In the genomic region with DNA sequence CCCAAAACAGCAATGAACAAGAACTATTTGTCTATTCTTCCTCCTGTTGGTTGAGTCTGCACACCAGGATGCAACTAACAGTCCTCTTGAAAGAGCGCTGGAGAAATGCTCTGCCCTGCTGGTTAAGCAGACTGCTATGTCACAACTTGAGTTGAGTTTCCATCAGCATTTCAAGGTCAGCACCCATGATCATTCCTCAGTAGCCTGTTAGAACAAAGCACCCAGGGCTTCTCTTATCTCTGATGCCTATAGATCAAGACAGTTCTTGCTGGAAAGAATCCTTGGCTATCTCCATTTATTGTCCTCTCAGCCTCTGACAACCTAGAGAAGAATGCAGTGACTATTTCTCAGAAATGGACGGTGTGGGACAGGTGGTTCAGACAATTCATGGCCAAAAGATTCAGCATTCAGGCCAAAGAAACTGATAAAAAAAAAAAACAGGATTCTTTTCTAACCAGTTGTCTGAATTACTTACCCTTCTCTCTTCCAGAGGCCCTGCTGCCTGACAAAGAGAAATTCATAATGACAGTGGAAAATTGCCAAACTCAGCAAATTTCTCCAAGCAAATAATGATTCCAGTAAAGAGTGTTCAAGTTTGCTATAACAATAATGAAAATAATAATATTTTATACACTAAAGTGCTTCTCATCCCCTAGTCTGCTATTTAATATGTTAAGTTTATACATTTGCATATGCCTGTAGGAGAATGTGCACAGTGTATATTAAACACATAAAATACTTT, we compare ENCODE assay signal across 1 cellular context.
TF ChIP-seq lines count a peak whose summit lies in the region.

No MANE protein-coding gene starts in this region.

TF ChIP-seq in HepG2, 621 proteins besides CTCF, POLR2A, EP300 and RAD21:
- peak; percentile 67 to 83 for TF ChIP-seq MAFK (conservative IDR thresholded peaks at IDR 0.05 in 1 of 2, IDR thresholded peaks at IDR 0.05 in 1 of 2; ENCODE audit: low read length in 2 of 2)
- TF ChIP-seq WIZ (CRISPR knock-in tag; IDR thresholded peaks at IDR 0.05): no peak
- no peak for TF ChIP-seq HNRNPUL1 (IDR thresholded peaks at IDR 0.05; ENCODE audit: low read depth, low read length)
- TF ChIP-seq MAFF (IDR thresholded peaks at IDR 0.05; ENCODE audit: low read depth, low read length): peak; percentile 64
